8 cellular contexts compared by ENCODE assay signal in genomic region chr7:149838224-149838991, GRCh38. TPM values are rescaled to one million over a fixed set of nuclear protein-coding genes. Genes with fewer than 3 reads are reported as not detected.
DNase-seq lines count a peak whose midpoint lies in the region; ATAC-seq and TF ChIP-seq lines count a peak whose summit lies in the region.

Gene ZNF862, plus strand, starts transcription at chr7:149838375. Its CDS starts 237 bp downstream, at chr7:149838612.

- peak; percentile 97 for ATAC-seq in CD8-positive, alpha-beta T cell
- ATAC-seq in GM19467 (IDR thresholded peaks at IDR 0.05; ENCODE audit: unreplicated experiment) (peak; percentile 98), lung (ENCODE audit: insufficient read depth, low FRiP score) (peak; percentile 100)

- peaks cover 17% of the 10 kb centered on the region for H3K4me1 ChIP-seq in CD8-positive, alpha-beta T cell (ENCODE audit: insufficient read depth, low read length)
- peaks cover 0 to 5% of the 10 kb centered on the region in 2 donors for H3K4me1 ChIP-seq in lung (ENCODE audit: control insufficient read depth in 2 of 2, insufficient read depth in 2 of 2, low read length in 2 of 2)

- H3K36me3 ChIP-seq in CD8-positive, alpha-beta T cell (ENCODE audit: insufficient read depth, low read length) = no peaks in the 10 kb centered on the region
- H3K36me3 ChIP-seq in lung (ENCODE audit: control insufficient read depth in 2 of 2, insufficient read depth in 2 of 2, low read length in 2 of 2) = no peaks in the 10 kb centered on the region

- H3K9me3 ChIP-seq in CD8-positive, alpha-beta T cell (ENCODE audit: low read length) = no peaks in the 10 kb centered on the region
- no peaks in the 10 kb centered on the region for H3K9me3 ChIP-seq in lung (ENCODE audit: control insufficient read depth in 2 of 2, insufficient read depth in 1 of 2, low read length in 1 of 2)

- no peak for TF ChIP-seq CTCF in CD8-positive, alpha-beta T cell (IDR thresholded peaks at IDR 0.05)
- TF ChIP-seq CTCF in lung (IDR thresholded peaks at IDR 0.05; ENCODE audit: control extremely low read depth, extremely low read depth) = no peak

- peaks cover 5% of the 10 kb centered on the region for H3K36me3 Mint-ChIP-seq in CD8-positive, alpha-beta T cell

- peaks cover 49% of the 10 kb centered on the region for H3K4me1 Mint-ChIP-seq in CD8-positive, alpha-beta T cell (ENCODE audit: low read depth)

- CTCF ChIA-PET in CD8-positive, alpha-beta T cell (lab: Charles Lee) = interaction anchor here (0.8 to 3.0 kb wide), 8 partner anchors 11 to 45 kb away, joined by 3 to 10 read pairs (median 4); no protein-coding TSS in a partner anchor

- WGBS in lung, 2 donors = 0% methylated on average over 86 of the region's 86 CpGs

- DNase-seq in CD8-positive, alpha-beta T cell = peak; percentile 89 to 97 (median 96)
- DNase-seq in HS-27A (ENCODE audit: low read depth) (peak; percentile 57), NK-92 (lab: John Stamatoyannopoulos, UW; ENCODE audit: unreplicated experiment) (peak; percentile 75), lung (ENCODE audit: low spot score) (peak; percentile 97)
- DNase-seq in activated CD8-positive, alpha-beta memory T cell treated with anti-CD3 and anti-CD28 coated beads for 1 hour (ENCODE audit: extremely low read depth in 1 of 2, low read depth in 1 of 2) = peak; percentile 90 to 94
- peak; percentile 95 for DNase-seq in effector CD4-positive, alpha-beta T cell
- DNase-seq in stimulated activated CD4-positive, alpha-beta T cell treated with anti-CD3 and anti-CD28 coated beads, TNF-alpha, amount 100 ng/mL, for 4 hours (ENCODE audit: low read depth in 3 of 3) = peak; percentile 84 to 94 (median 89)

- intact Hi-C loops in CD8-positive, alpha-beta T cell (cut with DNase I, micrococcal nuclease) = loop anchor here (1.0 to 10.0 kb wide), 12 partner anchors 18 to 1388 kb away; partner anchors contain the start of genes ABCF2 (in 2 of the 2), ATP6V0E2 (in 1 of the 2), CDK5 (in 1 of the 2) and PDIA4 (in 1 of the 2)

- H3K4me3 ChIP-seq in CD8-positive, alpha-beta T cell (ENCODE audit: low read depth, low read length) = peak within 1 kb of the TSS; percentile 65
- H3K4me3 ChIP-seq in lung = peak within 1 kb of the TSS; percentile 83

- peak within 1 kb of the TSS; percentile 43 for H3K27ac ChIP-seq in CD8-positive, alpha-beta T cell (ENCODE audit: low read depth, low read length)
- peak within 1 kb of the TSS; percentile 82 to 85 for H3K27ac ChIP-seq in lung (ENCODE audit: low read depth in 1 of 2, low read length in 1 of 2)

- H3K9me3 Mint-ChIP-seq in CD8-positive, alpha-beta T cell = no peaks in the 10 kb centered on the region

- H3K4me3 Mint-ChIP-seq in CD8-positive, alpha-beta T cell = peak within 1 kb of the TSS; percentile 94

- peak within 1 kb of the TSS; percentile 93 for H3K27ac Mint-ChIP-seq in CD8-positive, alpha-beta T cell

- H3K27me3 ChIP-seq in CD8-positive, alpha-beta T cell (ENCODE audit: insufficient read depth, low read length) = no peaks in the 10 kb centered on the region
- no peaks in the 10 kb centered on the region for H3K27me3 ChIP-seq in lung (ENCODE audit: control insufficient read depth, insufficient read depth)

- H3K27me3 Mint-ChIP-seq in CD8-positive, alpha-beta T cell (ENCODE audit: low read depth) = no peaks in the 10 kb centered on the region

- POLR2A ChIA-PET in CD8-positive, alpha-beta T cell (lab: Charles Lee) = interaction anchor here (1.0 to 3.1 kb wide), 8 partner anchors 11 to 45 kb away, joined by 3 to 51 read pairs (median 6); no protein-coding TSS in a partner anchor

RNA-seq across cellular contexts. Expression of gene ZNF862, which starts in this region (rescaled TPM):
- total RNA-seq in CD8-positive, alpha-beta T cell = 10 to 100 TPM; 18.8 TPM
- 10 to 100 TPM; 14.1 to 22.1 TPM for total RNA-seq in lung
- polyA plus RNA-seq in lung = 1 to 10 TPM; 5.2 to 5.9 TPM

Comparison
In these comparisons a context has a peak if more than half of its experiments do, and no peak if none do; other contexts are left out.
1. Peak in every context shown above with its lines: DNase-seq, ATAC-seq, H3K4me3 ChIP-seq and H3K27ac ChIP-seq.